8 cellular contexts compared by ENCODE assay signal in genomic region chr12:112299704-112300103, GRCh38.
"Had no signal": no experiment of that assay in that cellular context is flagged by ENCODE, and none has a peak within 500 bp of the region (broad histone marks: within the 10 kb centered on the region; RNA-seq: fewer than 3 reads in every experiment).

No MANE protein-coding gene starts in this region.

- DNase-seq: IMR-90, KBM-7, KG1 had no signal

- H3K27ac Mint-ChIP-seq: IgD-negative memory B cell had no signal

- H3K27ac ChIP-seq: HL-60, KMS-11 had no signal

- H3K9me3 Mint-ChIP-seq: IgD-negative memory B cell had no signal

- H3K4me2 ChIP-seq: KMS-11 had no signal

- H3K4me3 ChIP-seq: K562 had no signal

- H3K27me3 Mint-ChIP-seq: IgD-negative memory B cell had no signal

- H3K4me3 Mint-ChIP-seq: IgD-negative memory B cell had no signal

- ATAC-seq: HepG2, K562 had no signal

- H3K9ac ChIP-seq: KMS-11 had no signal
